10 cellular contexts compared by ENCODE assay signal in genomic region chr3:61445924-61446323, GRCh38.
"Had no signal": no experiment of that assay in that cellular context is flagged by ENCODE, and none has a peak within 500 bp of the region (broad histone marks: within the 10 kb centered on the region; RNA-seq: fewer than 3 reads in every experiment).

No MANE protein-coding gene starts in this region.

- H3K27ac Mint-ChIP-seq: GM23338, H9, HFFc6 had no signal

- H3K4me3 ChIP-seq: GM23338, K562 had no signal

- H3K4me1 Mint-ChIP-seq: GM23338, H9 had no signal

- H3K27ac ChIP-seq: HL-60 had no signal

- DNase-seq: H9, HCEC 1CT, HFFc6, IMR-90, KG1 had no signal

- H3K9me3 Mint-ChIP-seq: GM23338, H9, HFFc6 had no signal

- H3K4me3 Mint-ChIP-seq: GM23338, H9, HFFc6 had no signal

- FAIRE-seq: H1, H54, K562 had no signal
